ENCODE assay signal across 1 cellular context in the genomic region with DNA sequence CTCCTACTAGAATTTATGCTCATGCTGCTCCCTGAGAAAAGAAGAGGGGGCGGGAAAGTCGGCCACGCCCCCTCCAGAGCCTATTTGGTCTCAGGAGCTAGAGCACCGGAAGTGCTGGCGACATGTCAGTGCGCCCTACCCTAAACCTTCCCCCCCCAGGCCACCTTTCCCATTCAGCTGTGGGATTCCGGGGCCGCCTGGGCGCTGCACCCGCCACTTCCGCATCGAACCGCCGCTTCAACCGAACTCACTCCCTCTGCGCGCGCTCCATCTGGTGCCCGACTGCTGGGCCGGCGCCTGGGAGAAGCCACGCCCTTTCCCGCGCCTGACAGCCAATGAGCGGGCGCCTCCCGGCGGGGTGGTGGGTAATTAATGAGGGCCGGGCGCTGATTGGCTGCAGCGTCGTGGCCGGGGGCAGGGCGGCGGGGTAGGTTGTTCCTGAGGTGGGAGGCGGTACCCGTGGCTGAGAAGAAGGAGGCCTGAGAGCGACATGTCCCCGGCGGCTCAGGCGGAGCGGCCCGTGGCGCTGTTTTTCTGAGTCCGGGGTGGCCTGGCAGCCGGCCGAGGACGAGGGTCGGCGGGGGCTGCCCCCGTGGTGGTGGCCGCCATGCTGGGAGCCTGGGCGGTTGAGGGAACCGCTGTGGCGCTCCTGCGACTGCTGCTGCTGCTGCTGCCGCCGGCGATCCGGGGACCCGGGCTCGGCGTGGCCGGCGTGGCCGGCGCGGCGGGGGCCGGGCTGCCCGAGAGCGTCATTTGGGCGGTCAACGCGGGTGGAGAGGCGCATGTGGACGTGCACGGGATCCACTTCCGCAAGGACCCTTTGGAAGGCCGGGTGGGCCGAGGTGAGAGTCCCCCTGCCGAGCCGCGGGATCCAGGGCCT.
TF ChIP-seq lines count a peak whose summit lies in the region.

A gene with protein sequence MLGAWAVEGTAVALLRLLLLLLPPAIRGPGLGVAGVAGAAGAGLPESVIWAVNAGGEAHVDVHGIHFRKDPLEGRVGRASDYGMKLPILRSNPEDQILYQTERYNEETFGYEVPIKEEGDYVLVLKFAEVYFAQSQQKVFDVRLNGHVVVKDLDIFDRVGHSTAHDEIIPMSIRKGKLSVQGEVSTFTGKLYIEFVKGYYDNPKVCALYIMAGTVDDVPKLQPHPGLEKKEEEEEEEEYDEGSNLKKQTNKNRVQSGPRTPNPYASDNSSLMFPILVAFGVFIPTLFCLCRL (plus strand): TSS at position 460 of the 880 bp plus-strand sequence. CDS start 148 bp downstream, at position 608.

TF ChIP-seq in K562, 482 proteins besides CTCF, POLR2A, EP300 and RAD21 (continued from another document and continues in another):
- TF ChIP-seq, protein P1, sequence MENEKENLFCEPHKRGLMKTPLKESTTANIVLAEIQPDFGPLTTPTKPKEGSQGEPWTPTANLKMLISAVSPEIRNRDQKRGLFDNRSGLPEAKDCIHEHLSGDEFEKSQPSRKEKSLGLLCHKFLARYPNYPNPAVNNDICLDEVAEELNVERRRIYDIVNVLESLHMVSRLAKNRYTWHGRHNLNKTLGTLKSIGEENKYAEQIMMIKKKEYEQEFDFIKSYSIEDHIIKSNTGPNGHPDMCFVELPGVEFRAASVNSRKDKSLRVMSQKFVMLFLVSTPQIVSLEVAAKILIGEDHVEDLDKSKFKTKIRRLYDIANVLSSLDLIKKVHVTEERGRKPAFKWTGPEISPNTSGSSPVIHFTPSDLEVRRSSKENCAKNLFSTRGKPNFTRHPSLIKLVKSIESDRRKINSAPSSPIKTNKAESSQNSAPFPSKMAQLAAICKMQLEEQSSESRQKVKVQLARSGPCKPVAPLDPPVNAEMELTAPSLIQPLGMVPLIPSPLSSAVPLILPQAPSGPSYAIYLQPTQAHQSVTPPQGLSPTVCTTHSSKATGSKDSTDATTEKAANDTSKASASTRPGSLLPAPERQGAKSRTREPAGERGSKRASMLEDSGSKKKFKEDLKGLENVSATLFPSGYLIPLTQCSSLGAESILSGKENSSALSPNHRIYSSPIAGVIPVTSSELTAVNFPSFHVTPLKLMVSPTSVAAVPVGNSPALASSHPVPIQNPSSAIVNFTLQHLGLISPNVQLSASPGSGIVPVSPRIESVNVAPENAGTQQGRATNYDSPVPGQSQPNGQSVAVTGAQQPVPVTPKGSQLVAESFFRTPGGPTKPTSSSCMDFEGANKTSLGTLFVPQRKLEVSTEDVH (IDR thresholded peaks at IDR 0.05; ENCODE audit: low read depth, partially characterized antibody): peak; percentile 89
- TF ChIP-seq ZNF133 (CRISPR knock-in tag; IDR thresholded peaks at IDR 0.05) (no peak), GABPA (tag; conservative IDR thresholded peaks at IDR 0.05; ENCODE audit: low read depth) (peak; percentile 99), ATF7 (IDR thresholded peaks at IDR 0.05) (peak; percentile 87), DMBX1 (CRISPR knock-in tag; IDR thresholded peaks at IDR 0.05; ENCODE audit: borderline replicate concordance) (peak; percentile 20; the same call in 1 of the 2 replicates), MNT (conservative IDR thresholded peaks at IDR 0.05) (peak; percentile 82 to 92), TFAP4 (CRISPR knock-in tag; IDR thresholded peaks at IDR 0.05; ENCODE audit: borderline replicate concordance) (peak; percentile 98), MAZ (CRISPR knock-in tag; conservative IDR thresholded peaks at IDR 0.05 in 1 of 2, IDR thresholded peaks at IDR 0.05 in 1 of 2) (peak in 1 of 2 experiments; percentile 6; a peak in 2 of 4 replicates), RBM22 (IDR thresholded peaks at IDR 0.05; ENCODE audit: low read depth, low read length, poor library complexity, severe bottlenecking) (peak; percentile 69), CHD1 (IDR thresholded peaks at IDR 0.05; ENCODE audit: low read length) (peak; percentile 95), RCOR1 (IDR thresholded peaks at IDR 0.05; ENCODE audit: borderline replicate concordance in 1 of 2, low read depth in 2 of 2, low read length in 2 of 2) (peak in 1 of 2 experiments; percentile 47; a peak in 1 of 4 replicates), ELF2 (CRISPR knock-in tag; IDR thresholded peaks at IDR 0.05) (peak; percentile 96), ZNF232 (CRISPR knock-in tag; IDR thresholded peaks at IDR 0.05) (no peak), PHF20 (IDR thresholded peaks at IDR 0.05; ENCODE audit: partially characterized antibody) (peak; percentile 86), LCOR (CRISPR knock-in tag; IDR thresholded peaks at IDR 0.05) (peak; percentile 49; the same call in 1 of the 2 replicates), GABPB1 (CRISPR knock-in tag; IDR thresholded peaks at IDR 0.05) (peak; percentile 100), THRA (IDR thresholded peaks at IDR 0.05) (no peak), ZNF740 (CRISPR knock-in tag; IDR thresholded peaks at IDR 0.05) (peak; percentile 69; the same call in 1 of the 2 replicates), ZNF740 (tag; IDR thresholded peaks at IDR 0.05) (no peak), ZNF280B (CRISPR knock-in tag; IDR thresholded peaks at IDR 0.05) (no peak), POLR2G (IDR thresholded peaks at IDR 0.05; ENCODE audit: low read depth, low read length) (peak; percentile 87), FOXK1 (CRISPR knock-in tag; IDR thresholded peaks at IDR 0.05; ENCODE audit: borderline replicate concordance) (0 out of 2 replicates have a peak, but pooled peaks have one; percentile 46), ELF4 (CRISPR knock-in tag; IDR thresholded peaks at IDR 0.05) (peak; percentile 96), TAF7 (tag; IDR thresholded peaks at IDR 0.05) (0 out of 2 replicates have a peak, but pooled peaks have one; percentile 12), TCF7L2 (IDR thresholded peaks at IDR 0.05; ENCODE audit: low read depth, low read length) (no peak), FUS (optimal IDR thresholded peaks at IDR 0.05; ENCODE audit: low read depth, low read length) (peak; percentile 33), MYBL2 (IDR thresholded peaks at IDR 0.05; ENCODE audit: low read depth) (no peak; the same call in 1 of the 2 replicates), MYBL2 (CRISPR knock-in tag; IDR thresholded peaks at IDR 0.05; ENCODE audit: borderline replicate concordance) (no peak), HMGN3 (IDR thresholded peaks at IDR 0.05; ENCODE audit: borderline replicate concordance, extremely low read depth, insufficient read length, low read depth, low read length) (peak; percentile 33), DPF2 (IDR thresholded peaks at IDR 0.05) (0 out of 2 replicates have a peak, but pooled peaks have one; percentile 14), MBD2 (IDR thresholded peaks at IDR 0.05; ENCODE audit: borderline replicate concordance, low read depth) (peak; percentile 48), GTF2F1 (IDR thresholded peaks at IDR 0.05; ENCODE audit: low read depth, low read length) (0 out of 2 replicates have a peak, but pooled peaks have one; percentile 60), ZSCAN29 (IDR thresholded peaks at IDR 0.05) (no peak), ZNF551 (CRISPR knock-in tag; IDR thresholded peaks at IDR 0.05) (no peak), FOS (IDR thresholded peaks at IDR 0.05; ENCODE audit: extremely low read depth, insufficient read length) (peak; percentile 86), MAFG (tag; conservative IDR thresholded peaks at IDR 0.05) (no peak), NFE2 (IDR thresholded peaks at IDR 0.05; ENCODE audit: low read depth) (no peak), HDAC1 (IDR thresholded peaks at IDR 0.05) (peak in 1 of 2 experiments; percentile 77; a peak in 2 of 4 replicates), ZNF586 (CRISPR knock-in tag; conservative IDR thresholded peaks at IDR 0.05) (no peak)
- TF ChIP-seq, protein P2, sequence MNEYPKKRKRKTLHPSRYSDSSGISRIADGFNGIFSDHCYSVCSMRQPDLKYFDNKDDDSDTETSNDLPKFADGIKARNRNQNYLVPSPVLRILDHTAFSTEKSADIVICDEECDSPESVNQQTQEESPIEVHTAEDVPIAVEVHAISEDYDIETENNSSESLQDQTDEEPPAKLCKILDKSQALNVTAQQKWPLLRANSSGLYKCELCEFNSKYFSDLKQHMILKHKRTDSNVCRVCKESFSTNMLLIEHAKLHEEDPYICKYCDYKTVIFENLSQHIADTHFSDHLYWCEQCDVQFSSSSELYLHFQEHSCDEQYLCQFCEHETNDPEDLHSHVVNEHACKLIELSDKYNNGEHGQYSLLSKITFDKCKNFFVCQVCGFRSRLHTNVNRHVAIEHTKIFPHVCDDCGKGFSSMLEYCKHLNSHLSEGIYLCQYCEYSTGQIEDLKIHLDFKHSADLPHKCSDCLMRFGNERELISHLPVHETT (CRISPR knock-in tag; conservative IDR thresholded peaks at IDR 0.05 in 1 of 2, IDR thresholded peaks at IDR 0.05 in 1 of 2): peak in 1 of 2 experiments; percentile 95; a peak in 2 of 4 replicates
- TF ChIP-seq, protein P3, sequence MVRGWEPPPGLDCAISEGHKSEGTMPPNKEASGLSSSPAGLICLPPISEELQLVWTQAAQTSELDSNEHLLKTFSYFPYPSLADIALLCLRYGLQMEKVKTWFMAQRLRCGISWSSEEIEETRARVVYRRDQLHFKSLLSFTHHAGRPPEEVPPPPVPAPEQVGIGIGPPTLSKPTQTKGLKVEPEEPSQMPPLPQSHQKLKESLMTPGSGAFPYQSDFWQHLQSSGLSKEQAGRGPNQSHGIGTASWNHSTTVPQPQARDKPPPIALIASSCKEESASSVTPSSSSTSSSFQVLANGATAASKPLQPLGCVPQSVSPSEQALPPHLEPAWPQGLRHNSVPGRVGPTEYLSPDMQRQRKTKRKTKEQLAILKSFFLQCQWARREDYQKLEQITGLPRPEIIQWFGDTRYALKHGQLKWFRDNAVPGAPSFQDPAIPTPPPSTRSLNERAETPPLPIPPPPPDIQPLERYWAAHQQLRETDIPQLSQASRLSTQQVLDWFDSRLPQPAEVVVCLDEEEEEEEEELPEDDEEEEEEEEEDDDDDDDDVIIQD (CRISPR knock-in tag; IDR thresholded peaks at IDR 0.05): no peak
- TF ChIP-seq, protein P4, sequence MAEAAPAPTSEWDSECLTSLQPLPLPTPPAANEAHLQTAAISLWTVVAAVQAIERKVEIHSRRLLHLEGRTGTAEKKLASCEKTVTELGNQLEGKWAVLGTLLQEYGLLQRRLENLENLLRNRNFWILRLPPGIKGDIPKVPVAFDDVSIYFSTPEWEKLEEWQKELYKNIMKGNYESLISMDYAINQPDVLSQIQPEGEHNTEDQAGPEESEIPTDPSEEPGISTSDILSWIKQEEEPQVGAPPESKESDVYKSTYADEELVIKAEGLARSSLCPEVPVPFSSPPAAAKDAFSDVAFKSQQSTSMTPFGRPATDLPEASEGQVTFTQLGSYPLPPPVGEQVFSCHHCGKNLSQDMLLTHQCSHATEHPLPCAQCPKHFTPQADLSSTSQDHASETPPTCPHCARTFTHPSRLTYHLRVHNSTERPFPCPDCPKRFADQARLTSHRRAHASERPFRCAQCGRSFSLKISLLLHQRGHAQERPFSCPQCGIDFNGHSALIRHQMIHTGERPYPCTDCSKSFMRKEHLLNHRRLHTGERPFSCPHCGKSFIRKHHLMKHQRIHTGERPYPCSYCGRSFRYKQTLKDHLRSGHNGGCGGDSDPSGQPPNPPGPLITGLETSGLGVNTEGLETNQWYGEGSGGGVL (CRISPR knock-in tag; IDR thresholded peaks at IDR 0.05): no peak
- TF ChIP-seq, protein P5, sequence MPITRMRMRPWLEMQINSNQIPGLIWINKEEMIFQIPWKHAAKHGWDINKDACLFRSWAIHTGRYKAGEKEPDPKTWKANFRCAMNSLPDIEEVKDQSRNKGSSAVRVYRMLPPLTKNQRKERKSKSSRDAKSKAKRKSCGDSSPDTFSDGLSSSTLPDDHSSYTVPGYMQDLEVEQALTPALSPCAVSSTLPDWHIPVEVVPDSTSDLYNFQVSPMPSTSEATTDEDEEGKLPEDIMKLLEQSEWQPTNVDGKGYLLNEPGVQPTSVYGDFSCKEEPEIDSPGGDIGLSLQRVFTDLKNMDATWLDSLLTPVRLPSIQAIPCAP (CRISPR knock-in tag; IDR thresholded peaks at IDR 0.05; ENCODE audit: borderline replicate concordance): no peak
